9 cellular contexts compared by ENCODE assay signal in the genomic region with DNA sequence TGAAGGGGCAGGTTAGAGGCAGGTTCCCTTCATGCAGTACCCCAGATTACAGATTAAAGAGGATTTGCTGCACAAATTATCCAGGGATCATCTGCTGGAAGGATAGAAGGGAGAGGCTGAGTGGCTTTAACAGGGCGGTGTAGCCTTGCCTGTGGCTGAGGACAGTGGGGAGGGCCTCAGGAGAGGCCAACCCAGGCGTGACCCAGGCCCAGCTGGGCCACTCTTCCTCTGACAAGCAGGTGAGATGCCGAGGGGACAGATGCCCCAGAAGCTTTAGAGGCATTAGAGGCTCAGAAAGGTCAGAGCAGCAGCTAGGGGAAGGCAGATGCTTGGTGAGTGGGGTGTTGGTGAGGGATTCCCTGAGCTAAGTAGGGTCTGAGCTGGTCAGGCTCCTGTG. TPM values are rescaled to one million over a fixed set of nuclear protein-coding genes. Genes with fewer than 3 reads are reported as not detected.
A peak's percentile ranks its signal among the peaks of the same experiment; 100 is the strongest.
DNase-seq lines count a peak whose midpoint lies in the region; ATAC-seq and TF ChIP-seq lines count a peak whose summit lies in the region.
"Had no signal": no experiment of that assay in that cellular context is flagged by ENCODE, and none has a peak within 500 bp of the region (broad histone marks: within the 10 kb centered on the region; RNA-seq: fewer than 3 reads in every experiment).

No MANE protein-coding gene starts in this region.

- no peak overlapping the region for H3K23ac ChIP-seq in mesendoderm (ENCODE audit: low read length)

- peak overlapping the region; percentile 33; the same call in 1 of the 2 replicates for H3K9ac ChIP-seq in HCT116 (ENCODE audit: low read length)
- H3K9ac ChIP-seq in smooth muscle cell (ENCODE audit: low read depth) = no peak overlapping the region
- H3K9ac ChIP-seq in mesendoderm (ENCODE audit: low read length) = no peak overlapping the region

- no TSS peak for BruUV-seq in HCT116 (replicated peaks; lab: Mats Ljungman, UMichigan)

- H3K36me3 ChIP-seq in HCT116 (ENCODE audit: control insufficient read depth in 1 of 2, insufficient read depth in 2 of 2, low read length in 2 of 2) = no peaks in the 10 kb centered on the region
- no peaks in the 10 kb centered on the region for H3K36me3 ChIP-seq in smooth muscle cell (ENCODE audit: low read depth)
- no peaks in the 10 kb centered on the region for H3K36me3 ChIP-seq in mesendoderm (ENCODE audit: control insufficient read depth, insufficient read depth, low read length)

- no peaks in the 10 kb centered on the region for H3F3A ChIP-seq in smooth muscle cell (ENCODE audit: low read depth)

- H2BK5ac ChIP-seq in mesendoderm (ENCODE audit: low read length) = no peak overlapping the region

- H3K4me3 ChIP-seq in HCT116 (replicated peaks in 1 of 2; ENCODE audit: low read depth in 1 of 2, low read length in 2 of 2) (peak overlapping the region in 1 of 2 experiments; percentile 56; a peak in 2 of 4 replicates), WI38 (ENCODE audit: low read depth, low read length) (peak overlapping the region; percentile 45), iPS-18c (ENCODE audit: insufficient read depth, low read depth, low read length) (peak overlapping the region; percentile 80), smooth muscle cell (peak overlapping the region; percentile 61), mesendoderm (ENCODE audit: low read length) (no peak overlapping the region)

- no peaks in the 10 kb centered on the region; the same call in 1 of the 2 replicates for H3K27me3 ChIP-seq in HCT116 (ENCODE audit: insufficient read depth, low read length)
- H3K27me3 ChIP-seq in smooth muscle cell (ENCODE audit: low read depth) = peaks cover 9% of the 10 kb centered on the region
- no peaks in the 10 kb centered on the region for H3K27me3 ChIP-seq in mesendoderm (ENCODE audit: insufficient read depth, low read length, poor library complexity)

- H2AFZ ChIP-seq in HCT116 (ENCODE audit: low read depth, low read length, poor library complexity, severe bottlenecking) (peak overlapping the region; percentile 93), smooth muscle cell (ENCODE audit: low read depth) (peak overlapping the region; percentile 36)

- RAD21 ChIA-PET in HCT116 (lab: Charles Lee; ENCODE audit: low non-redundant PET in 1 of 2, low total read pairs in 2 of 2, uncharacterized antibody in 2 of 2, unreplicated experiment in 2 of 2) = no interaction called here

- H3K4me2 ChIP-seq in HCT116 (ENCODE audit: low read length) = peak overlapping the region; percentile 84
- peak overlapping the region; percentile 91 for H3K4me2 ChIP-seq in smooth muscle cell
- H3K4me2 ChIP-seq in mesendoderm (ENCODE audit: low read length) = no peak overlapping the region

- H3K56ac ChIP-seq in mesendoderm (ENCODE audit: low read length) = no peak overlapping the region

- no peak overlapping the region for H3K27ac ChIP-seq in HCT116 (ENCODE audit: low read depth, low read length)
- no peak overlapping the region for H3K27ac ChIP-seq in smooth muscle cell (ENCODE audit: low read depth)
- H3K27ac ChIP-seq in mesendoderm (ENCODE audit: low read depth, low read length) = no peak overlapping the region

- no peak for TF ChIP-seq POLR2A in HCT116 (IDR thresholded peaks at IDR 0.05; ENCODE audit: borderline replicate concordance, extremely low read depth, insufficient read depth, insufficient read length)

- no peak overlapping the region for H2AK5ac ChIP-seq in mesendoderm (ENCODE audit: low read length)

- H3K4me1 ChIP-seq in HCT116 (ENCODE audit: control insufficient read depth in 1 of 2, insufficient read depth in 2 of 2, low read length in 2 of 2) (peaks cover 25 to 52% of the 10 kb centered on the region in 2 experiments), smooth muscle cell (ENCODE audit: low read depth) (peaks cover 6% of the 10 kb centered on the region), mesendoderm (ENCODE audit: control insufficient read depth, low read depth, low read length) (no peaks in the 10 kb centered on the region)

- intact Hi-C loops in HCT116 (cut with micrococcal nuclease) = no loop called here

- H3K18ac ChIP-seq in mesendoderm (ENCODE audit: low read length) = no peak overlapping the region

- no peaks in the 10 kb centered on the region for H3K9me2 ChIP-seq in HCT116 (ENCODE audit: insufficient read depth)

- TF ChIP-seq CTCF in HCT116 (IDR thresholded peaks at IDR 0.05 in 2 of 3, conservative IDR thresholded peaks at IDR 0.05 in 1 of 3; ENCODE audit: borderline replicate concordance in 1 of 3, insufficient read depth in 1 of 3, low read depth in 2 of 3, low read length in 2 of 3) (no peak), WI38 (IDR thresholded peaks at IDR 0.05; ENCODE audit: low read depth, low read length) (no peak), smooth muscle cell (IDR thresholded peaks at IDR 0.05; ENCODE audit: borderline replicate concordance, insufficient read depth, poor library complexity, severe bottlenecking) (no peak)

- H3K79me1 ChIP-seq in mesendoderm (ENCODE audit: low read length) = no peaks in the 10 kb centered on the region

- 79% methylated on average over 3 of the region's 3 CpGs for WGBS in smooth muscle cell (ENCODE audit: low lambda C conversion rate)
- WGBS in mesendoderm (ENCODE audit: extremely low coverage, insufficient coverage, low lambda C conversion rate) = no CpG with 5 or more reads among the region's 3 CpGs

- no peak for DNase-seq in HCT116 (ENCODE audit: low read depth, low spot score)
- no peak for DNase-seq in smooth muscle cell (lab: John Stamatoyannopoulos, UW; ENCODE audit: unreplicated experiment)
- DNase-seq in SW 1271 (lab: John Stamatoyannopoulos, UW) = no peak
- DNase-seq in kidney glomerular epithelial cell (lab: John Stamatoyannopoulos, UW) = no peak
- DNase-seq in mesendoderm = no peak
- no peak for DNase-seq in kidney tubule cell (ENCODE audit: low spot score)
- DNase-seq: Kasumi-1 had no signal

- H3K4ac ChIP-seq in mesendoderm (ENCODE audit: low read depth, low read length) = no peak overlapping the region

- CTCF ChIA-PET in HCT116 (lab: Charles Lee) = interaction anchor here (1.1 kb wide), 1 partner anchor 9 kb away, joined by 4 read pairs; no protein-coding TSS in a partner anchor

- no peaks in the 10 kb centered on the region for H4K20me1 ChIP-seq in HCT116 (ENCODE audit: insufficient read depth)
- no peaks in the 10 kb centered on the region for H4K20me1 ChIP-seq in smooth muscle cell (ENCODE audit: low read depth)

- no peaks in the 10 kb centered on the region for H3K9me3 ChIP-seq in HCT116 (ENCODE audit: control insufficient read depth in 1 of 2, insufficient read depth in 1 of 2, low read depth in 1 of 2, low read length in 2 of 2)
- H3K9me3 ChIP-seq in iPS-18c (ENCODE audit: control insufficient read depth, insufficient read depth, low read length) = peaks cover 2% of the 10 kb centered on the region
- no peaks in the 10 kb centered on the region for H3K9me3 ChIP-seq in smooth muscle cell (replicated peaks; ENCODE audit: low read depth)

- H2BK120ac ChIP-seq in mesendoderm (ENCODE audit: low read depth, low read length) = no peak overlapping the region

- TF ChIP-seq RAD21 in HCT116 (IDR thresholded peaks at IDR 0.05; ENCODE audit: low read depth) = no peak

- POLR2A ChIA-PET in HCT116 (lab: Charles Lee) = interaction anchor here (1.4 to 4.8 kb wide), 4 partner anchors 12 to 99 kb away, joined by 3 to 33 read pairs (median 16); no protein-coding TSS in a partner anchor

- no peaks in the 10 kb centered on the region for H3K79me2 ChIP-seq in HCT116 (ENCODE audit: insufficient read depth, low read length)
- no peaks in the 10 kb centered on the region for H3K79me2 ChIP-seq in smooth muscle cell (ENCODE audit: low read depth)
- H3K79me2 ChIP-seq in mesendoderm (ENCODE audit: control insufficient read depth, insufficient read depth, low read length) = no peaks in the 10 kb centered on the region

- H4K5ac ChIP-seq in mesendoderm (ENCODE audit: low read length) = no peak overlapping the region

- ATAC-seq in HCT116 = no peak

- no peak overlapping the region for H4K8ac ChIP-seq in mesendoderm (ENCODE audit: low read depth, low read length)

- no peak overlapping the region for H2BK15ac ChIP-seq in mesendoderm (replicated peaks; ENCODE audit: low read depth)

TF ChIP-seq in HCT116, 20 proteins besides CTCF, POLR2A, EP300 and RAD21 (continues in another document):
- TF ChIP-seq CEBPB (IDR thresholded peaks at IDR 0.05; ENCODE audit: low read depth) = no peak
- no peak for TF ChIP-seq SIN3A (IDR thresholded peaks at IDR 0.05; ENCODE audit: low read depth)
- no peak for TF ChIP-seq EGR1 (IDR thresholded peaks at IDR 0.05; ENCODE audit: low read depth)
- no peak for TF ChIP-seq SP1 (IDR thresholded peaks at IDR 0.05; ENCODE audit: low read depth)
- TF ChIP-seq, protein P1, sequence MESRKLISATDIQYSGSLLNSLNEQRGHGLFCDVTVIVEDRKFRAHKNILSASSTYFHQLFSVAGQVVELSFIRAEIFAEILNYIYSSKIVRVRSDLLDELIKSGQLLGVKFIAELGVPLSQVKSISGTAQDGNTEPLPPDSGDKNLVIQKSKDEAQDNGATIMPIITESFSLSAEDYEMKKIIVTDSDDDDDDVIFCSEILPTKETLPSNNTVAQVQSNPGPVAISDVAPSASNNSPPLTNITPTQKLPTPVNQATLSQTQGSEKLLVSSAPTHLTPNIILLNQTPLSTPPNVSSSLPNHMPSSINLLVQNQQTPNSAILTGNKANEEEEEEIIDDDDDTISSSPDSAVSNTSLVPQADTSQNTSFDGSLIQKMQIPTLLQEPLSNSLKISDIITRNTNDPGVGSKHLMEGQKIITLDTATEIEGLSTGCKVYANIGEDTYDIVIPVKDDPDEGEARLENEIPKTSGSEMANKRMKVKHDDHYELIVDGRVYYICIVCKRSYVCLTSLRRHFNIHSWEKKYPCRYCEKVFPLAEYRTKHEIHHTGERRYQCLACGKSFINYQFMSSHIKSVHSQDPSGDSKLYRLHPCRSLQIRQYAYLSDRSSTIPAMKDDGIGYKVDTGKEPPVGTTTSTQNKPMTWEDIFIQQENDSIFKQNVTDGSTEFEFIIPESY (IDR thresholded peaks at IDR 0.05; ENCODE audit: extremely low read depth, insufficient replicate concordance, low read length) = no peak
- TF ChIP-seq TCF7L2 (IDR thresholded peaks at IDR 0.05; ENCODE audit: borderline replicate concordance, extremely low read depth, insufficient read depth, insufficient read length) = no peak
- TF ChIP-seq POLR2AphosphoS5 (IDR thresholded peaks at IDR 0.05; ENCODE audit: low read depth, low read length) = no peak
- no peak for TF ChIP-seq SRF (IDR thresholded peaks at IDR 0.05; ENCODE audit: low read depth)

RNA-seq across cellular contexts. Expression of gene MTMR4, which starts 18.1 kb away (rescaled TPM):
- total RNA-seq in HCT116 (2021; ENCODE audit: unreplicated experiment) (67.2 TPM), smooth muscle cell (25.4 and 45.0 TPM in 2 replicates)
- polyA plus RNA-seq in HCT116 (2012) = 23.7 and 28.6 TPM in 2 replicates
- polyA plus RNA-seq in smooth muscle cell = 15.8 and 20.6 TPM in 2 replicates
- 10.5 TPM for polyA plus RNA-seq in mesendoderm (2013, experiment 1 of 2)
- 10.3 TPM for polyA plus RNA-seq in mesendoderm (2013, experiment 2 of 2)

RNA-seq across cellular contexts. Expression of gene HSF5, which starts 44.3 kb away (rescaled TPM):
- not detected for total RNA-seq in HCT116 (2021; ENCODE audit: unreplicated experiment)
- polyA plus RNA-seq in HCT116 (2012) = not detected in 2 replicates
- not detected in 2 replicates for total RNA-seq in smooth muscle cell
- polyA plus RNA-seq in smooth muscle cell = not detected in 2 replicates
- not detected for polyA plus RNA-seq in mesendoderm (2013, experiment 1 of 2)
- polyA plus RNA-seq in mesendoderm (2013, experiment 2 of 2) = not detected
